In genomic region chr15:51782357-51782896, GRCh38 we compare ENCODE assay signal across 13 cellular contexts. TPM values are rescaled to one million over a fixed set of nuclear protein-coding genes. Genes with fewer than 3 reads are reported as not detected.
DNase-seq lines count a peak whose midpoint lies in the region; ATAC-seq, FAIRE-seq and TF ChIP-seq lines count a peak whose summit lies in the region.
"Had no signal": no experiment of that assay in that cellular context is flagged by ENCODE, and none has a peak within 500 bp of the region (broad histone marks: within the 10 kb centered on the region; RNA-seq: fewer than 3 reads in every experiment).

No MANE protein-coding gene starts in this region.

- TF ChIP-seq CTCF in AG10803 (conservative IDR thresholded peaks at IDR 0.05; ENCODE audit: low read length), result peak; percentile 37; the same call in 1 of the 2 replicates
- no peak for TF ChIP-seq CTCF in HEK293 (tag by site-specific recombination; IDR thresholded peaks at IDR 0.05)
- peak; percentile 25; the same call in 1 of the 2 replicates for TF ChIP-seq CTCF in RWPE1 (conservative IDR thresholded peaks at IDR 0.05; ENCODE audit: low read depth)
- peak; percentile 4 for TF ChIP-seq CTCF in glutamatergic neuron (IDR thresholded peaks at IDR 0.05; ENCODE audit: partially characterized antibody, unreplicated experiment)
- no peak for TF ChIP-seq CTCF in pancreas (IDR thresholded peaks at IDR 0.05)

- no peak overlapping the region for H3K4me3 ChIP-seq in AG10803 (ENCODE audit: low read length)
- H3K4me3 ChIP-seq in HEK293 (ENCODE audit: low read depth, low read length), result no peak overlapping the region
- no peak overlapping the region for H3K4me3 ChIP-seq in pancreas

- WGBS in pancreas, 2 donors, result 85% methylated on average over 7 of the region's 7 CpGs

- no peaks in the 10 kb centered on the region for H3K4me1 Mint-ChIP-seq in glutamatergic neuron (ENCODE audit: low read depth, unreplicated experiment)
- H3K4me1 Mint-ChIP-seq in stimulated activated naive CD8-positive, alpha-beta T cell treated with anti-CD3 and anti-CD28 coated beads, Interleukin-15, amount 100 ng/mL, for 72 hours, result no peaks in the 10 kb centered on the region

- POLR2A ChIA-PET in HEK293 (lab: Yijun Ruan, JAX) (no interaction called here), RWPE1 (lab: Yijun Ruan, JAX; ENCODE audit: low non-redundant PET) (no interaction called here)

- H3K9me3 Mint-ChIP-seq in glutamatergic neuron (ENCODE audit: unreplicated experiment), result no peaks in the 10 kb centered on the region
- no peaks in the 10 kb centered on the region for H3K9me3 Mint-ChIP-seq in stimulated activated naive CD8-positive, alpha-beta T cell treated with anti-CD3 and anti-CD28 coated beads, Interleukin-15, amount 100 ng/mL, for 72 hours

- DNase-seq in AG10803 (ENCODE audit: low read depth) (no peak), RWPE1 (ENCODE audit: low spot score) (peak; percentile 52), glutamatergic neuron (no peak), pancreas (no peak)
- no peak for DNase-seq in activated CD4-positive, CD25-positive, alpha-beta regulatory T cell treated with anti-CD3 and anti-CD28 coated beads, Interleukin-2, amount 50 U/mL, for 72 hours
- no peak for DNase-seq in stimulated activated naive CD8-positive, alpha-beta T cell treated with anti-CD3 and anti-CD28 coated beads, Interleukin-15, amount 100 ng/mL, for 72 hours
- no peak for DNase-seq in stimulated activated CD4-positive, alpha-beta T cell treated with anti-CD3 and anti-CD28 coated beads, Interleukin-2, amount 100 ng/mL, for 24 hours
- DNase-seq: activated CD4-positive, alpha-beta T cell treated with anti-CD3 and anti-CD28 coated beads for 48 hours; aorta; GF-D8; NCI-H748 treated with DMSO at 0.1 percent for 48 hours had no signal

- H3K27ac ChIP-seq in HEK293 (ENCODE audit: extremely low read depth, low read depth, low read length), result no peak overlapping the region
- no peak overlapping the region for H3K27ac ChIP-seq in RWPE1
- H3K27ac ChIP-seq in pancreas, result no peak overlapping the region
- H3K27ac ChIP-seq: neutrophil had no signal

- H3K36me3 ChIP-seq in HEK293 (ENCODE audit: control insufficient read depth in 2 of 2, insufficient read depth in 1 of 2, low read length in 2 of 2), result peaks cover 0 to 25% of the 10 kb centered on the region in 2 experiments; a peak in 1 of 3 replicates
- no peaks in the 10 kb centered on the region for H3K36me3 ChIP-seq in pancreas

- H3K9me3 ChIP-seq in HEK293 (ENCODE audit: control insufficient read depth, insufficient read depth, low read depth, low read length) (no peaks in the 10 kb centered on the region), pancreas (no peaks in the 10 kb centered on the region)
- H3K9me3 ChIP-seq: neutrophil had no signal

- no peak overlapping the region for H3K4me3 Mint-ChIP-seq in glutamatergic neuron (ENCODE audit: unreplicated experiment)
- H3K4me3 Mint-ChIP-seq in stimulated activated naive CD8-positive, alpha-beta T cell treated with anti-CD3 and anti-CD28 coated beads, Interleukin-15, amount 100 ng/mL, for 72 hours, result no peak overlapping the region

- no peak for FAIRE-seq in pancreas (lab: Jason Lieb, UNC)

- no peaks in the 10 kb centered on the region for H3K27me3 Mint-ChIP-seq in glutamatergic neuron (ENCODE audit: unreplicated experiment)
- no peaks in the 10 kb centered on the region for H3K27me3 Mint-ChIP-seq in stimulated activated naive CD8-positive, alpha-beta T cell treated with anti-CD3 and anti-CD28 coated beads, Interleukin-15, amount 100 ng/mL, for 72 hours

- H3K4me1 ChIP-seq in HEK293 (ENCODE audit: control insufficient read depth, insufficient read depth, low read length), result no peaks in the 10 kb centered on the region
- no peaks in the 10 kb centered on the region for H3K4me1 ChIP-seq in pancreas

- H3K36me3 Mint-ChIP-seq in glutamatergic neuron (ENCODE audit: unreplicated experiment), result peaks cover 10% of the 10 kb centered on the region

- CTCF ChIA-PET in HEK293 (lab: Yijun Ruan, JAX) (interaction anchor here (0.8 to 2.2 kb wide), 4 partner anchors 133 to 357 kb away, joined by 3 to 7 read pairs (median 5); no protein-coding TSS in a partner anchor), RWPE1 (lab: Yijun Ruan, JAX) (interaction anchor here (0.6 kb wide), 1 partner anchor 48 kb away, joined by 3 read pairs; no protein-coding TSS in a partner anchor)

- no peaks in the 10 kb centered on the region for H3K27me3 ChIP-seq in pancreas
- H3K27me3 ChIP-seq: neutrophil had no signal

- intact Hi-C loops in pancreas (cut with DNase I), result no loop called here

- H3K27ac Mint-ChIP-seq in glutamatergic neuron (ENCODE audit: unreplicated experiment), result no peak overlapping the region
- H3K27ac Mint-ChIP-seq in stimulated activated naive CD8-positive, alpha-beta T cell treated with anti-CD3 and anti-CD28 coated beads, Interleukin-15, amount 100 ng/mL, for 72 hours, result no peak overlapping the region

- ATAC-seq in stimulated activated naive CD8-positive, alpha-beta T cell treated with anti-CD3 and anti-CD28 coated beads, Interleukin-15, amount 100 ng/mL, for 72 hours, result no peak
- ATAC-seq in pancreas, result no peak

TF ChIP-seq in HEK293, 187 proteins besides CTCF, POLR2A, EP300 and RAD21:
- no peak for TF ChIP-seq ZNF76 (tag by site-specific recombination; IDR thresholded peaks at IDR 0.05; ENCODE audit: borderline replicate concordance, low read depth)
- peak; percentile 28; the same call in 1 of the 2 replicates for TF ChIP-seq ZNF654 (tag by site-specific recombination; IDR thresholded peaks at IDR 0.05; ENCODE audit: low read depth)
- peak; percentile 82; the same call in 1 of the 2 replicates for TF ChIP-seq ZNF2 (tag by site-specific recombination; IDR thresholded peaks at IDR 0.05)

RNA-seq across cellular contexts. Expression of gene TMOD2, which starts 31.0 kb away (rescaled TPM):
- total RNA-seq in glutamatergic neuron (ENCODE audit: unreplicated experiment), result 75.0 TPM
- 1 to 10 TPM; 1.9 to 6.8 (median 3.6) TPM for total RNA-seq in pancreas
- polyA plus RNA-seq in pancreas, result 1 to 10 TPM; 1.1 to 3.7 TPM

RNA-seq across cellular contexts. Expression of gene LYSMD2, which starts 45.0 kb away (rescaled TPM):
- total RNA-seq in glutamatergic neuron (ENCODE audit: unreplicated experiment), result 0.78 TPM
- 1 to 10 TPM; 5.0 to 9.5 (median 6.3) TPM for total RNA-seq in pancreas
- polyA plus RNA-seq in pancreas, result 10 to 100 TPM; 10.0 to 29.7 TPM

RNA-seq across cellular contexts. Expression of gene TMOD3, which starts 47.0 kb away (rescaled TPM):
- total RNA-seq in glutamatergic neuron (ENCODE audit: unreplicated experiment) (29.2 TPM), pancreas (10 to 100 TPM; 12.3 to 28.5 (median 15.6) TPM)
- 1 to 10 TPM; 4.4 to 9.1 TPM for polyA plus RNA-seq in pancreas

Comparison
In these comparisons a context has a peak if more than half of its experiments do, and no peak if none do; other contexts are left out.
1. CTCF ChIP-seq: peak in AG10803 (single experiment), RWPE1 (single experiment) and glutamatergic neuron (single experiment); none in HEK293 (single experiment) and pancreas (0 of 4).